8 cellular contexts compared by ENCODE assay signal in the genomic region with DNA sequence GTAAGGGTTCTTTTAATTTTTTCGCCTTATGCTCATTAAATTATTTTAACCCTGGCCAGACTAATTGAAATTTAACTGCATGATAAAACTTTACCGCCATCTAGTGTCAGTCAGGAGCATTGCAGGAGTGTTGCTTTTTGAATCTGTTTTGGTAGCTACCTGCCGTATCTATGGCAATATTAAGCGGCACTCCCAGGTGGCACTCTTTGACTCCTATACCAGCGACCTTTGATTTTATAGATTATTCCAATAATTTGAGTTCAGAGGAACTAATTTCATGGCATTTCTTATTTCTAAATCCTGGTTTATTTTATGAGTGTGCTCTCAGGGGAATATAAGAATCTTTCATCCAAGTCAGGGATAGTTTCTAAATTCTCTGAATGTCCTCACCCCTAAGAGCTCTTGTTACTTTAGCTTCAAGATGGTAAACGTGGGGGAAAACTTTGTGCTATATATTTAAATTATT.
DNase-seq lines count a peak whose midpoint lies in the region; ATAC-seq, FAIRE-seq and TF ChIP-seq lines count a peak whose summit lies in the region.

No MANE protein-coding gene starts in this region.

- H4K91ac ChIP-seq in H9 (ENCODE audit: insufficient read length, low read depth, low read length), result no peak overlapping the region

- H3K9me3 Mint-ChIP-seq in H9 (no peaks in the 10 kb centered on the region), endodermal cell (no peaks in the 10 kb centered on the region)
- H3K9me3 Mint-ChIP-seq in naive thymus-derived CD4-positive, alpha-beta T cell, result no peaks in the 10 kb centered on the region

- H3K4me3 ChIP-seq in endodermal cell (ENCODE audit: low read length), result no peak overlapping the region
- no peak overlapping the region for H3K4me3 ChIP-seq in naive thymus-derived CD4-positive, alpha-beta T cell (ENCODE audit: low read length)
- no peak overlapping the region for H3K4me3 ChIP-seq in tibial artery

- H2BK15ac ChIP-seq in H9 (ENCODE audit: low read depth, low read length), result no peak overlapping the region

- H3K4me2 ChIP-seq in H9 (ENCODE audit: insufficient read depth, insufficient read length, low read length), result no peak overlapping the region

- intact Hi-C loops in naive thymus-derived CD4-positive, alpha-beta T cell (cut with micrococcal nuclease), result loop anchor here (1.0 to 10.0 kb wide), 15 partner anchors 91 to 1285 kb away; a partner anchor contains a TSS
- intact Hi-C loops in tibial artery (cut with DNase I; ENCODE audit: low total_unique reads), result loop anchor here (5.0 kb wide), 3 partner anchors 82 to 548 kb away; no protein-coding TSS in a partner anchor

- H3K27me3 ChIP-seq in H9 (ENCODE audit: insufficient read depth, low read length) (no peaks in the 10 kb centered on the region), endodermal cell (ENCODE audit: control insufficient read depth, insufficient read depth, low read length, poor library complexity, severe bottlenecking) (no peaks in the 10 kb centered on the region), tibial artery (no peaks in the 10 kb centered on the region)
- no peaks in the 10 kb centered on the region for H3K27me3 ChIP-seq in naive thymus-derived CD4-positive, alpha-beta T cell (ENCODE audit: control insufficient read depth in 2 of 2, insufficient read depth in 2 of 2, low read length in 2 of 2)

- no peaks in the 10 kb centered on the region for H3K23me2 ChIP-seq in H9 (ENCODE audit: insufficient read length, low read depth, low read length, poor library complexity, severe bottlenecking)

- no peak overlapping the region for H2AFZ ChIP-seq in H9 (ENCODE audit: low read length)

- no peak overlapping the region for H3K4me3 Mint-ChIP-seq in H9
- no peak overlapping the region for H3K4me3 Mint-ChIP-seq in endodermal cell
- peak overlapping the region in 3 of 10 donors; percentile 8 to 63 (median 16) for H3K4me3 Mint-ChIP-seq in naive thymus-derived CD4-positive, alpha-beta T cell

- no peaks in the 10 kb centered on the region; a peak in 1 of 7 replicates for H3K36me3 Mint-ChIP-seq in H9 (ENCODE audit: insufficient read depth in 1 of 3, low read depth in 3 of 3)
- H3K36me3 Mint-ChIP-seq in endodermal cell (ENCODE audit: low read depth), result no peaks in the 10 kb centered on the region
- no peaks in the 10 kb centered on the region for H3K36me3 Mint-ChIP-seq in naive thymus-derived CD4-positive, alpha-beta T cell

- H3K9me3 ChIP-seq in H9 (ENCODE audit: control insufficient read depth, low read depth, low read length), result no peaks in the 10 kb centered on the region
- H3K9me3 ChIP-seq in endodermal cell (ENCODE audit: control insufficient read depth, low read length), result no peaks in the 10 kb centered on the region
- no peaks in the 10 kb centered on the region for H3K9me3 ChIP-seq in naive thymus-derived CD4-positive, alpha-beta T cell (ENCODE audit: control insufficient read depth in 2 of 3, low read length in 3 of 3)
- H3K9me3 ChIP-seq in tibial artery, result no peaks in the 10 kb centered on the region

- H3T11ph ChIP-seq in H9 (ENCODE audit: low read length), result no peak overlapping the region

- H3K79me2 ChIP-seq in H9 (ENCODE audit: insufficient read depth, low read length), result no peaks in the 10 kb centered on the region

- CTCF ChIA-PET in naive thymus-derived CD4-positive, alpha-beta T cell (lab: Charles Lee), result interaction anchor here (0.6 to 9.4 kb wide), 30 partner anchors 9 to 1955 kb away, joined by 3 to 202 read pairs (median 4); a partner anchor contains a TSS

- no peaks in the 10 kb centered on the region for H4K20me1 ChIP-seq in H9 (ENCODE audit: control insufficient read depth, insufficient read depth, insufficient read length)

- no peak overlapping the region for H3K14ac ChIP-seq in H9 (ENCODE audit: insufficient read depth, low read length)

- H2BK12ac ChIP-seq in H9 (ENCODE audit: insufficient read length, low read depth, low read length), result no peak overlapping the region

- no peak overlapping the region for H4K8ac ChIP-seq in H9 (replicated peaks; ENCODE audit: insufficient read length, low read depth, low read length)

- H3K4me1 Mint-ChIP-seq in H9, result peaks cover 29 to 34% of the 10 kb centered on the region in 2 experiments
- H3K4me1 Mint-ChIP-seq in endodermal cell, result peaks cover 43% of the 10 kb centered on the region
- peaks cover 0 to 22% (median 7%) of the 10 kb centered on the region in 7 donors for H3K4me1 Mint-ChIP-seq in naive thymus-derived CD4-positive, alpha-beta T cell

- H3K36me3 ChIP-seq in endodermal cell (ENCODE audit: control insufficient read depth, insufficient read depth, low read length) (no peaks in the 10 kb centered on the region), tibial artery (no peaks in the 10 kb centered on the region)
- H3K36me3 ChIP-seq in naive thymus-derived CD4-positive, alpha-beta T cell (ENCODE audit: control insufficient read depth in 2 of 3, insufficient read depth in 3 of 3, low read length in 3 of 3), result no peaks in the 10 kb centered on the region

- H2BK120ac ChIP-seq in H9 (ENCODE audit: low read depth, low read length, poor library complexity, severe bottlenecking), result no peak overlapping the region

- TF ChIP-seq CTCF in H9 (conservative IDR thresholded peaks at IDR 0.05) (peak; percentile 99), VCaP (conservative IDR thresholded peaks at IDR 0.05) (peak; percentile 96), endodermal cell (conservative IDR thresholded peaks at IDR 0.05) (peak; percentile 100), tibial artery (IDR thresholded peaks at IDR 0.05) (peak; percentile 84 to 95)

- no peak overlapping the region for H3K4ac ChIP-seq in H9 (ENCODE audit: low read depth, low read length)

- no peak overlapping the region for H3K18ac ChIP-seq in H9 (ENCODE audit: insufficient read length, low read depth, low read length)

- no peak overlapping the region; a peak in 1 of 7 replicates for H3K27ac Mint-ChIP-seq in H9
- no peak overlapping the region for H3K27ac Mint-ChIP-seq in endodermal cell
- H3K27ac Mint-ChIP-seq in naive thymus-derived CD4-positive, alpha-beta T cell, result peak overlapping the region in 5 of 9 donors; percentile 1 to 71 (median 68)

- no peaks in the 10 kb centered on the region for H3K79me1 ChIP-seq in H9 (ENCODE audit: insufficient read depth, low read depth, low read length, poor library complexity, severe bottlenecking)

- H4K5ac ChIP-seq in H9 (ENCODE audit: insufficient read length, low read depth, low read length), result no peak overlapping the region

- no peak overlapping the region for H2BK5ac ChIP-seq in H9 (ENCODE audit: insufficient read length, low read length)

- no peak overlapping the region for H3K9ac ChIP-seq in H9 (ENCODE audit: extremely low read depth, insufficient read length, low read length)
- no peak overlapping the region for H3K9ac ChIP-seq in endodermal cell (ENCODE audit: extremely low read depth, low read length, poor library complexity, severe bottlenecking)

- peak; percentile 89 for FAIRE-seq in G401.6 (lab: Jason Lieb, UNC)

- peak; percentile 87 for ATAC-seq in naive thymus-derived CD4-positive, alpha-beta T cell

- no peak overlapping the region for H3K27ac ChIP-seq in H9 (ENCODE audit: insufficient read length, low read depth, low read length)
- H3K27ac ChIP-seq in VCaP, result peak overlapping the region; percentile 90
- no peak overlapping the region for H3K27ac ChIP-seq in endodermal cell (ENCODE audit: low read depth, low read length)
- no peak overlapping the region for H3K27ac ChIP-seq in naive thymus-derived CD4-positive, alpha-beta T cell (ENCODE audit: low read depth, low read length)
- H3K27ac ChIP-seq in tibial artery, result peak overlapping the region; percentile 77 to 80

- H3K27me3 Mint-ChIP-seq in H9 (ENCODE audit: low read depth), result peaks cover 2% of the 10 kb centered on the region
- H3K27me3 Mint-ChIP-seq in endodermal cell (ENCODE audit: insufficient read depth), result no peaks in the 10 kb centered on the region
- H3K27me3 Mint-ChIP-seq in naive thymus-derived CD4-positive, alpha-beta T cell, result peaks cover 2 to 11% (median 3%) of the 10 kb centered on the region in 5 donors

- no peak overlapping the region for H3K56ac ChIP-seq in H9 (ENCODE audit: insufficient read length, low read depth, low read length)

- WGBS in H9 (ENCODE audit: extremely low coverage, insufficient read length, low lambda C conversion rate), result no CpG with 5 or more reads among the region's 6 CpGs
- 0 to 16% methylated on average over 1 to 5 of the region's 6 CpGs for WGBS in endodermal cell (ENCODE audit: insufficient coverage in 1 of 2, insufficient read length in 1 of 2), 2 experiments

- no peak overlapping the region for H2BK20ac ChIP-seq in H9 (ENCODE audit: low read depth, low read length, poor library complexity, severe bottlenecking)

- no peak overlapping the region for H2AK5ac ChIP-seq in H9 (ENCODE audit: insufficient read length, low read length)

- POLR2A ChIA-PET in naive thymus-derived CD4-positive, alpha-beta T cell (lab: Charles Lee), result interaction anchor here (0.8 to 2.0 kb wide), 4 partner anchors 198 to 869 kb away, joined by 3 to 4 read pairs (median 4); no protein-coding TSS in a partner anchor

- H3K4me1 ChIP-seq in H9 (ENCODE audit: insufficient read depth, low read length), result peaks cover 4% of the 10 kb centered on the region
- H3K4me1 ChIP-seq in endodermal cell (ENCODE audit: control insufficient read depth, insufficient read depth, low read length), result peaks cover 4% of the 10 kb centered on the region
- no peaks in the 10 kb centered on the region for H3K4me1 ChIP-seq in naive thymus-derived CD4-positive, alpha-beta T cell (ENCODE audit: control insufficient read depth in 2 of 2, insufficient read depth in 2 of 2, low read length in 2 of 2)
- peaks cover 0 to 32% (median 20%) of the 10 kb centered on the region in 4 donors for H3K4me1 ChIP-seq in tibial artery

- no peak overlapping the region for H3K23ac ChIP-seq in H9 (ENCODE audit: insufficient read length, low read depth, low read length)

- DNase-seq in H9 (peak; percentile 57), NCI-H146 treated with DMSO at 0.1 percent for 48 hours (lab: John Stamatoyannopoulos, UW; ENCODE audit: unreplicated experiment) (peak; percentile 65), endodermal cell (peak; percentile 81), tibial artery (peak in 1 of 2 donors; percentile 47), mesenteric fat pad (ENCODE audit: low spot score) (no peak)
- peak in 8 of 9 donors; percentile 33 to 74 (median 63) for DNase-seq in naive thymus-derived CD4-positive, alpha-beta T cell

Comparison
In these comparisons a context has a peak if more than half of its experiments do, and no peak if none do; other contexts are left out.
1. H3K27ac ChIP-seq: peak in VCaP (single experiment) and tibial artery (2 of 2); none in H9 (single experiment), endodermal cell (single experiment) and naive thymus-derived CD4-positive, alpha-beta T cell (single experiment).
2. H3K27ac Mint-ChIP-seq: peak in naive thymus-derived CD4-positive, alpha-beta T cell (5 of 9); none in H9 (0 of 3) and endodermal cell (single experiment).
3. Peak in every context shown above with its lines, with median percentiles within 50 percentile points of each other: CTCF ChIP-seq.